ENCODE assay signal across 32 cellular contexts in the genomic region with DNA sequence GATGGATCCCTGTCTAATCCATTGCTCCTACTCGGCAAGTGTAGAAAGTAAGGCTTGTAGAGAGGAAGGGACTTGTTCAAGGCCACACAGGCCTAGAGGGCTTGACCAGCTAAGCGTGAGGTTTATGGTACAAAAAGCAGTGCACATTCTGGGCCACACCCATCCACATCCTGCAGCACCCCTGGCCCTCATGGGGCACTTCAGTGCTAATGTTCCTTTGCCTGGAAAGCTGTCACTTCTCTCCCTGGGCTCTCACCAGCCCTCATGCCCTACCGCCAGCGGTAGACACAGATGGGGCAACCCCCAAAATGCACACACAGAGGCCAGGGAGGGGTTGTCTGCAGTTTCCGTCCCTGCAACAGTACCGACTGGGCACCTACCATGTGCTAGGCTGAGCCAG. TPM values are rescaled to one million over a fixed set of nuclear protein-coding genes. Genes with fewer than 3 reads are reported as not detected.
DNase-seq lines count a peak whose midpoint lies in the region; ATAC-seq, FAIRE-seq and TF ChIP-seq lines count a peak whose summit lies in the region.
"Had no signal": no experiment of that assay in that cellular context is flagged by ENCODE, and none has a peak within 500 bp of the region (broad histone marks: within the 10 kb centered on the region; RNA-seq: fewer than 3 reads in every experiment).

No MANE protein-coding gene starts in this region.

- TF ChIP-seq POLR2A in H1 (IDR thresholded peaks at IDR 0.05; ENCODE audit: control extremely low read depth in 1 of 2, low read depth in 2 of 2, low read length in 2 of 2): no peak

- ATAC-seq in activated naive CD8-positive, alpha-beta T cell treated with anti-CD3 and anti-CD28 coated beads, Interleukin-2, amount 10 ng/mL, durations not matched to agents 7 days and 5 days (ENCODE audit: low read depth): no peak
- ATAC-seq in GM19324 (IDR thresholded peaks at IDR 0.05; ENCODE audit: low FRiP score, unreplicated experiment): no peak
- no peak for ATAC-seq in GM21576 (IDR thresholded peaks at IDR 0.05; ENCODE audit: unreplicated experiment)
- ATAC-seq: A549; left lung; right lobe of liver; stimulated activated effector memory CD8-positive, alpha-beta T cell treated with anti-CD3 and anti-CD28 coated beads, Interleukin-12 subunit alpha, Interleukin-12 subunit beta, amount 100 ng/mL, for 72 hours had no signal

- H3K27ac ChIP-seq in MM.1S (ENCODE audit: low read length) (no peak overlapping the region), H1 (ENCODE audit: low read depth, low read length) (no peak overlapping the region), WERI-Rb-1 (no peak overlapping the region)
- H3K27ac ChIP-seq: A549, cardiac muscle cell, colonic mucosa, epithelial cell of prostate, left lung, neutrophil, PC-9, right lobe of liver, testis, vagina had no signal

- H2BK20ac ChIP-seq in H1 (ENCODE audit: low read length): no peak overlapping the region

- no peak overlapping the region for H4K5ac ChIP-seq in H1 (ENCODE audit: insufficient read length, low read depth, low read length)

- H3K18ac ChIP-seq in H1 (ENCODE audit: extremely low read depth, low read length): no peak overlapping the region

- H3K23me2 ChIP-seq in H1 (ENCODE audit: low read depth, low read length): peaks cover 5% of the 10 kb centered on the region; the same call in 1 of the 2 replicates

- no peak overlapping the region for H3K4ac ChIP-seq in H1 (replicated peaks; ENCODE audit: insufficient read length, low read depth, low read length)

- peaks cover 44% of the 10 kb centered on the region for H3K4me1 Mint-ChIP-seq in activated naive CD8-positive, alpha-beta T cell treated with anti-CD3 and anti-CD28 coated beads, Interleukin-2, amount 10 ng/mL, durations not matched to agents 7 days and 5 days
- H3K4me1 Mint-ChIP-seq in activated naive CD8-positive, alpha-beta T cell treated with anti-CD3 and anti-CD28 coated beads for 36 hours: peaks cover 22% of the 10 kb centered on the region

- H3F3A ChIP-seq in MM.1S (ENCODE audit: insufficient read depth, low read length): peaks cover 33% of the 10 kb centered on the region

- no peak overlapping the region for H3K14ac ChIP-seq in H1 (ENCODE audit: insufficient read length)

- no peaks in the 10 kb centered on the region for H3K27me3 ChIP-seq in MM.1S (replicated peaks; ENCODE audit: insufficient read depth, low read length)
- H3K27me3 ChIP-seq in H1 (replicated peaks in 1 of 4; ENCODE audit: control insufficient read depth in 3 of 4, extremely low read depth in 1 of 4, insufficient read depth in 3 of 4, low read length in 3 of 4): no peaks in the 10 kb centered on the region; a peak in 3 of 7 replicates
- no peaks in the 10 kb centered on the region for H3K27me3 ChIP-seq in WERI-Rb-1 (ENCODE audit: insufficient read depth, low read depth, severe bottlenecking)
- H3K27me3 ChIP-seq: cardiac muscle cell, colonic mucosa, right lobe of liver, testis, vagina had no signal

- no peak overlapping the region for H4K8ac ChIP-seq in H1 (ENCODE audit: extremely low read depth, insufficient read depth, low read length)

- H3K79me2 ChIP-seq in MM.1S (ENCODE audit: low read length) (peaks cover 70% of the 10 kb centered on the region), H1 (ENCODE audit: control insufficient read depth in 1 of 2, insufficient read depth in 2 of 2, low read length in 2 of 2) (no peaks in the 10 kb centered on the region)

- no peak for FAIRE-seq in H1 (lab: Jason Lieb, UNC)
- FAIRE-seq: A549, H54 had no signal

- H3K9me3 ChIP-seq in MM.1S (replicated peaks; ENCODE audit: insufficient read depth, low read length): no peaks in the 10 kb centered on the region
- no peaks in the 10 kb centered on the region for H3K9me3 ChIP-seq in H1 (ENCODE audit: insufficient read depth in 2 of 2, low read depth in 1 of 2, low read length in 1 of 2)
- H3K9me3 ChIP-seq in WERI-Rb-1 (ENCODE audit: severe bottlenecking): no peaks in the 10 kb centered on the region
- H3K9me3 ChIP-seq: A549, colonic mucosa, left lung, neutrophil, right lobe of liver, testis, vagina had no signal

- peaks cover 8% of the 10 kb centered on the region for H3K36me3 Mint-ChIP-seq in activated naive CD8-positive, alpha-beta T cell treated with anti-CD3 and anti-CD28 coated beads, Interleukin-2, amount 10 ng/mL, durations not matched to agents 7 days and 5 days
- peaks cover 2% of the 10 kb centered on the region for H3K36me3 Mint-ChIP-seq in activated naive CD8-positive, alpha-beta T cell treated with anti-CD3 and anti-CD28 coated beads for 36 hours
- H3K36me3 Mint-ChIP-seq: stimulated activated effector memory CD8-positive, alpha-beta T cell treated with anti-CD3 and anti-CD28 coated beads, Interleukin-12 subunit alpha, Interleukin-12 subunit beta, amount 100 ng/mL, for 72 hours had no signal

- H2BK5ac ChIP-seq in H1 (ENCODE audit: low read depth, low read length): no peak overlapping the region

- POLR2A ChIA-PET in activated naive CD8-positive, alpha-beta T cell treated with anti-CD3 and anti-CD28 coated beads, Interleukin-2, amount 10 ng/mL, durations not matched to agents 7 days and 5 days (lab: Charles Lee): interaction anchor here (0.5 to 1.5 kb wide), 5 partner anchors 15 to 1495 kb away, joined by 3 to 5 read pairs (median 3); partner anchors contain the start of genes ATF4 and MIEF1
- POLR2A ChIA-PET in H1 (lab: Charles Lee; ENCODE audit: partially characterized antibody): interaction anchor here (1.1 to 1.8 kb wide), 2 partner anchors 10 to 130 kb away, joined by 3 to 6 read pairs; partner anchors contain the start of gene RPL3

- CTCF ChIA-PET in H1 (lab: Charles Lee; ENCODE audit: partially characterized antibody): interaction anchor here (0.6 to 4.9 kb wide), 6 partner anchors 12 to 511 kb away, joined by 3 to 32 read pairs (median 4); no protein-coding TSS in a partner anchor

- WGBS in H1 (ENCODE audit: extremely low coverage in 1 of 2, insufficient coverage in 1 of 2, insufficient read length in 1 of 2, insufficient replicate concordance in 2 of 2, low coverage in 1 of 2, low lambda C conversion rate in 2 of 2, missing lambda C conversion rate in 1 of 2), 2 experiments: 90% methylated on average over 6 of the region's 6 CpGs; no CpG with 5 or more reads in 1 of the 2 experiments

- H3K56ac ChIP-seq in H1 (replicated peaks; ENCODE audit: insufficient read length, low read depth, low read length): no peak overlapping the region

- no peak for DNase-seq in activated naive CD8-positive, alpha-beta T cell treated with anti-CD3 and anti-CD28 coated beads, Interleukin-2, amount 10 ng/mL, durations not matched to agents 7 days and 5 days
- no peak for DNase-seq in activated naive CD8-positive, alpha-beta T cell treated with anti-CD3 and anti-CD28 coated beads for 36 hours
- DNase-seq in MM.1S (no peak), H1 (ENCODE audit: low read depth in 1 of 2, low spot score in 2 of 2) (no peak), SW 1271 (lab: John Stamatoyannopoulos, UW) (no peak), WERI-Rb-1 (no peak)
- DNase-seq: activated CD4-positive, alpha-beta T cell treated with anti-CD3 and anti-CD28 coated beads, Interleukin-2, amount 50 U/mL, for 1 hour; activated naive CD4-positive, alpha-beta T cell treated with anti-CD3 and anti-CD28 coated beads, Interleukin-2, amount 50 U/mL, for 16 hours; anterior cingulate cortex; colonic mucosa; effector CD8-positive, alpha-beta T cell; left lung; mesendoderm; NCI-H1417; PC-9; right lobe of liver; Right ventricle myocardium superior; stimulated activated CD4-positive, alpha-beta T cell treated with anti-CD3 and anti-CD28 coated beads, Interleukin-12 subunit alpha, Interleukin-12 subunit beta, amount 100 ng/mL, for 4 hours; stimulated activated CD4-positive, alpha-beta T cell treated with anti-CD3 and anti-CD28 coated beads, Interleukin-4, amount 100 ng/mL, for 1 hour; T1000; testis had no signal

- H2BK120ac ChIP-seq in H1 (replicated peaks; ENCODE audit: low read depth, low read length): no peak overlapping the region

- no peaks in the 10 kb centered on the region; the same call in 1 of the 2 replicates for H3K36me3 ChIP-seq in MM.1S (replicated peaks; ENCODE audit: insufficient read depth, low read length)
- no peaks in the 10 kb centered on the region for H3K36me3 ChIP-seq in H1 (ENCODE audit: control insufficient read depth in 2 of 4, insufficient read depth in 4 of 4, low read length in 3 of 4)
- no peaks in the 10 kb centered on the region for H3K36me3 ChIP-seq in WERI-Rb-1
- H3K36me3 ChIP-seq: cardiac muscle cell, colonic mucosa, left lung, neutrophil, right lobe of liver, vagina had no signal

- H3K4me1 ChIP-seq in MM.1S (ENCODE audit: low read length) (peaks cover 48% of the 10 kb centered on the region), H1 (replicated peaks in 1 of 4; ENCODE audit: control insufficient read depth in 3 of 4, insufficient read depth in 4 of 4, low read length in 3 of 4) (peaks cover 0 to 26% (median 19%) of the 10 kb centered on the region in 4 experiments; a peak in 6 of 7 replicates)
- H3K4me1 ChIP-seq: right lobe of liver had no signal

- no peak for TF ChIP-seq CTCF in MM.1S (IDR thresholded peaks at IDR 0.05; ENCODE audit: low read length)
- no peak for TF ChIP-seq CTCF in H1 (IDR thresholded peaks at IDR 0.05; ENCODE audit: control extremely low read depth in 1 of 3, insufficient read depth in 1 of 3, low read depth in 1 of 3, low read length in 3 of 3)
- TF ChIP-seq CTCF in WERI-Rb-1 (IDR thresholded peaks at IDR 0.05; ENCODE audit: low read depth, low read length): no peak

- peaks cover 3% of the 10 kb centered on the region for H3K27me3 Mint-ChIP-seq in activated naive CD8-positive, alpha-beta T cell treated with anti-CD3 and anti-CD28 coated beads, Interleukin-2, amount 10 ng/mL, durations not matched to agents 7 days and 5 days
- H3K27me3 Mint-ChIP-seq in activated naive CD8-positive, alpha-beta T cell treated with anti-CD3 and anti-CD28 coated beads for 36 hours: no peaks in the 10 kb centered on the region

- H3K9me2 ChIP-seq in MM.1S (replicated peaks; ENCODE audit: insufficient read depth, low read length): no peaks in the 10 kb centered on the region

- 0 out of 2 replicates have a peak overlapping the region, but pooled peaks have one; percentile 72 for H2BK15ac ChIP-seq in H1 (ENCODE audit: low read length)

- H3K9ac ChIP-seq in MM.1S (ENCODE audit: low read length) (peak overlapping the region; percentile 15; the same call in 1 of the 2 replicates), H1 (replicated peaks in 1 of 4; ENCODE audit: extremely low read depth in 1 of 4, low read depth in 3 of 4, low read length in 3 of 4) (no peak overlapping the region)

- H3K79me1 ChIP-seq in H1 (ENCODE audit: low read depth, low read length): no peaks in the 10 kb centered on the region; the same call in 1 of the 2 replicates

- no peak for TF ChIP-seq RAD21 in H1 (IDR thresholded peaks at IDR 0.05 in 1 of 2, conservative IDR thresholded peaks at IDR 0.05 in 1 of 2; ENCODE audit: low read depth in 2 of 2, low read length in 2 of 2)

- H3K4me2 ChIP-seq in MM.1S (ENCODE audit: low read depth, low read length) (peak overlapping the region; percentile 100; the same call in 1 of the 2 replicates), H1 (ENCODE audit: insufficient read depth in 1 of 2, low read depth in 2 of 2, low read length in 2 of 2) (no peak overlapping the region)
- H3K4me2 ChIP-seq: A549 had no signal

- H3K4me3 ChIP-seq in MM.1S (ENCODE audit: low read length) (no peak overlapping the region), H1 (ENCODE audit: extremely low read depth in 1 of 4, insufficient read depth in 2 of 4, low read depth in 3 of 4, low read length in 4 of 4) (no peak overlapping the region), WERI-Rb-1 (ENCODE audit: low read depth, low read length) (no peak overlapping the region)
- H3K4me3 ChIP-seq: A549, cardiac muscle cell, colonic mucosa, left lung, PC-9, right lobe of liver, testis, vagina had no signal

- H4K91ac ChIP-seq in H1 (replicated peaks; ENCODE audit: insufficient read length, low read length): no peak overlapping the region

- H3K27ac Mint-ChIP-seq in activated naive CD8-positive, alpha-beta T cell treated with anti-CD3 and anti-CD28 coated beads, Interleukin-2, amount 10 ng/mL, durations not matched to agents 7 days and 5 days: peak overlapping the region; percentile 98
- no peak overlapping the region for H3K27ac Mint-ChIP-seq in activated naive CD8-positive, alpha-beta T cell treated with anti-CD3 and anti-CD28 coated beads for 36 hours
- H3K27ac Mint-ChIP-seq: activated T-helper 1 cell treated with anti-CD3 and anti-CD28 coated beads, Interleukin-12 subunit alpha, Interleukin-12 subunit beta, Interleukin-2, Interleukin-4 antibody, amounts not matched to agents 30 ng/mL and 10 ng/mL and 1 ng/mL, durations not matched to agents 14 hours and 24 hours and 36 hours; stimulated activated effector memory CD8-positive, alpha-beta T cell treated with anti-CD3 and anti-CD28 coated beads, Interleukin-12 subunit alpha, Interleukin-12 subunit beta, amount 100 ng/mL, for 72 hours had no signal

- no peak overlapping the region for H3K4me3 Mint-ChIP-seq in activated naive CD8-positive, alpha-beta T cell treated with anti-CD3 and anti-CD28 coated beads, Interleukin-2, amount 10 ng/mL, durations not matched to agents 7 days and 5 days
- no peak overlapping the region for H3K4me3 Mint-ChIP-seq in activated naive CD8-positive, alpha-beta T cell treated with anti-CD3 and anti-CD28 coated beads for 36 hours
- H3K4me3 Mint-ChIP-seq: activated T-helper 1 cell treated with anti-CD3 and anti-CD28 coated beads, Interleukin-12 subunit alpha, Interleukin-12 subunit beta, Interleukin-2, Interleukin-4 antibody, amounts not matched to agents 30 ng/mL and 10 ng/mL and 1 ng/mL, durations not matched to agents 14 hours and 24 hours and 36 hours; stimulated activated effector memory CD8-positive, alpha-beta T cell treated with anti-CD3 and anti-CD28 coated beads, Interleukin-12 subunit alpha, Interleukin-12 subunit beta, amount 100 ng/mL, for 72 hours had no signal

- TF ChIP-seq EP300 in H1 (IDR thresholded peaks at IDR 0.05; ENCODE audit: borderline replicate concordance in 1 of 2, low read depth in 2 of 2, low read length in 2 of 2): no peak

- H2AFZ ChIP-seq in MM.1S (ENCODE audit: low read length) (no peak overlapping the region), H1 (ENCODE audit: low read length) (no peak overlapping the region)
- H2AFZ ChIP-seq: PC-9 had no signal

- H2AK5ac ChIP-seq in H1 (ENCODE audit: low read depth, low read length): peak overlapping the region; percentile 95; the same call in 1 of the 2 replicates

- no peaks in the 10 kb centered on the region for H3K9me3 Mint-ChIP-seq in activated naive CD8-positive, alpha-beta T cell treated with anti-CD3 and anti-CD28 coated beads, Interleukin-2, amount 10 ng/mL, durations not matched to agents 7 days and 5 days
- H3K9me3 Mint-ChIP-seq in activated naive CD8-positive, alpha-beta T cell treated with anti-CD3 and anti-CD28 coated beads for 36 hours: no peaks in the 10 kb centered on the region
- H3K9me3 Mint-ChIP-seq: activated T-helper 1 cell treated with anti-CD3 and anti-CD28 coated beads, Interleukin-12 subunit alpha, Interleukin-12 subunit beta, Interleukin-2, Interleukin-4 antibody, amounts not matched to agents 30 ng/mL and 10 ng/mL and 1 ng/mL, durations not matched to agents 14 hours and 24 hours and 36 hours; stimulated activated effector memory CD8-positive, alpha-beta T cell treated with anti-CD3 and anti-CD28 coated beads, Interleukin-12 subunit alpha, Interleukin-12 subunit beta, amount 100 ng/mL, for 72 hours had no signal

- no peak overlapping the region for H3K23ac ChIP-seq in H1 (ENCODE audit: insufficient read length)

- H4K20me1 ChIP-seq in MM.1S (ENCODE audit: insufficient read depth, low read length) (no peaks in the 10 kb centered on the region), H1 (replicated peaks in 1 of 2; ENCODE audit: control insufficient read depth in 1 of 2, insufficient read depth in 2 of 2, low read length in 2 of 2) (no peaks in the 10 kb centered on the region)

- no peak overlapping the region for H2BK12ac ChIP-seq in H1 (ENCODE audit: low read depth, low read length)

RNA-seq across cellular contexts. Expression of gene MGAT3, which starts 7.1 kb away (rescaled TPM):
- 1 to 10 TPM; 7.0 to 7.2 TPM for total RNA-seq in activated naive CD8-positive, alpha-beta T cell treated with anti-CD3 and anti-CD28 coated beads, Interleukin-2, amount 10 ng/mL, durations not matched to agents 7 days and 5 days
- total RNA-seq in activated naive CD8-positive, alpha-beta T cell treated with anti-CD3 and anti-CD28 coated beads for 36 hours: 1 to 10 TPM; 1.0 to 1.2 TPM
- total RNA-seq in H1 (2021; fragmentation: NEBNext Ultra II Directional; extraction: Animal tissue kit (Norgen Biotek cat#: 25700)): 8.5 and 9.2 TPM in 2 replicates
- 4.3 and 6.3 TPM in 2 replicates for polyA plus RNA-seq in H1 (2011; rRNA removed)
- polyA plus RNA-seq in H1 (2011; cell fraction: cytosol; rRNA removed): 4.7 TPM
- polyA plus RNA-seq in H1 (2011; cell fraction: nucleus; rRNA removed): 6.4 TPM
- 6.4 to 8.6 TPM (median 7.1 TPM) in 4 replicates for polyA plus RNA-seq in H1 (2012, experiment 1 of 2)
- polyA plus RNA-seq in H1 (2012, experiment 2 of 2): 5.9 TPM
- 5.5 TPM for polyA plus RNA-seq in H1 (2013, experiment 1 of 2)
- 5.2 TPM for polyA plus RNA-seq in H1 (2013, experiment 2 of 2)
- 5.9 and 6.3 TPM in 2 replicates for polyA minus RNA-seq in H1 (2011; rRNA and poly(A)+ RNA removed)
- 7.0 TPM for polyA minus RNA-seq in H1 (2011; cell fraction: cytosol; rRNA and poly(A)+ RNA removed)
- 4.2 TPM for polyA minus RNA-seq in H1 (2011; cell fraction: nucleus; rRNA and poly(A)+ RNA removed)
- total RNA-seq: MCF 10A, PC-9 had no signal

RNA-seq across cellular contexts. Expression of gene TAB1, which starts 50.1 kb away (rescaled TPM):
- total RNA-seq in activated naive CD8-positive, alpha-beta T cell treated with anti-CD3 and anti-CD28 coated beads, Interleukin-2, amount 10 ng/mL, durations not matched to agents 7 days and 5 days: 10 to 100 TPM; 37.4 to 39.9 TPM
- 10 to 100 TPM; 17.1 to 18.2 TPM for total RNA-seq in activated naive CD8-positive, alpha-beta T cell treated with anti-CD3 and anti-CD28 coated beads for 36 hours
- total RNA-seq in H1 (2021; fragmentation: NEBNext Ultra II Directional; extraction: Animal tissue kit (Norgen Biotek cat#: 25700)): 23.1 and 26.1 TPM in 2 replicates
- 38.0 and 77.1 TPM in 2 replicates for polyA plus RNA-seq in H1 (2011; rRNA removed)
- 41.7 TPM for polyA plus RNA-seq in H1 (2011; cell fraction: cytosol; rRNA removed)
- polyA plus RNA-seq in H1 (2011; cell fraction: nucleus; rRNA removed): 53.9 TPM
- 17.0 to 29.1 TPM (median 26.8 TPM) in 4 replicates for polyA plus RNA-seq in H1 (2012, experiment 1 of 2)
- 22.4 TPM for polyA plus RNA-seq in H1 (2012, experiment 2 of 2)
- polyA plus RNA-seq in H1 (2013, experiment 1 of 2): 16.1 TPM
- 15.7 TPM for polyA plus RNA-seq in H1 (2013, experiment 2 of 2)
- polyA minus RNA-seq in H1 (2011; rRNA and poly(A)+ RNA removed): 22.1 and 25.9 TPM in 2 replicates
- 29.2 TPM for polyA minus RNA-seq in H1 (2011; cell fraction: cytosol; rRNA and poly(A)+ RNA removed)
- polyA minus RNA-seq in H1 (2011; cell fraction: nucleus; rRNA and poly(A)+ RNA removed): 18.2 TPM

RNA-seq across cellular contexts. Expression of gene MIEF1, which starts 52.4 kb away (rescaled TPM):
- 10 to 100 TPM; 33.9 to 40.0 TPM for total RNA-seq in activated naive CD8-positive, alpha-beta T cell treated with anti-CD3 and anti-CD28 coated beads, Interleukin-2, amount 10 ng/mL, durations not matched to agents 7 days and 5 days
- 10 to 100 TPM; 62.9 to 65.0 TPM for total RNA-seq in activated naive CD8-positive, alpha-beta T cell treated with anti-CD3 and anti-CD28 coated beads for 36 hours
- 31.4 and 32.7 TPM in 2 replicates for total RNA-seq in H1 (2021; fragmentation: NEBNext Ultra II Directional; extraction: Animal tissue kit (Norgen Biotek cat#: 25700))
- polyA plus RNA-seq in H1 (2011; rRNA removed): 16.8 and 21.0 TPM in 2 replicates
- 16.4 TPM for polyA plus RNA-seq in H1 (2011; cell fraction: cytosol; rRNA removed)
- polyA plus RNA-seq in H1 (2011; cell fraction: nucleus; rRNA removed): 18.5 TPM
- 22.0 to 25.2 TPM (median 22.9 TPM) in 4 replicates for polyA plus RNA-seq in H1 (2012, experiment 1 of 2)
- polyA plus RNA-seq in H1 (2012, experiment 2 of 2): 14.3 TPM
- 18.5 TPM for polyA plus RNA-seq in H1 (2013, experiment 1 of 2)
- polyA plus RNA-seq in H1 (2013, experiment 2 of 2): 18.4 TPM
- 36.0 and 36.1 TPM in 2 replicates for polyA minus RNA-seq in H1 (2011; rRNA and poly(A)+ RNA removed)
- 17.9 TPM for polyA minus RNA-seq in H1 (2011; cell fraction: cytosol; rRNA and poly(A)+ RNA removed)
- 17.9 TPM for polyA minus RNA-seq in H1 (2011; cell fraction: nucleus; rRNA and poly(A)+ RNA removed)
